In genomic region chr7:16967174-16967868, GRCh38 we compare ENCODE assay signal across 14 cellular contexts.
A peak's percentile ranks its signal among the peaks of the same experiment; 100 is the strongest.
DNase-seq lines count a peak whose midpoint lies in the region; ATAC-seq and TF ChIP-seq lines count a peak whose summit lies in the region.
"Had no signal": no experiment of that assay in that cellular context is flagged by ENCODE, and none has a peak within 500 bp of the region (broad histone marks: within the 10 kb centered on the region; RNA-seq: fewer than 3 reads in every experiment).

No MANE protein-coding gene starts in this region.

- ATAC-seq in activated CD8-positive, alpha-beta memory T cell treated with anti-CD3 and anti-CD28 coated beads, Interleukin-2, amount 10 ng/mL, durations not matched to agents 7 days and 5 days = no peak
- ATAC-seq: PC-3 had no signal

- H3K9me3 Mint-ChIP-seq in mesothelial cell of epicardium = peaks cover 7% of the 10 kb centered on the region
- H3K9me3 Mint-ChIP-seq in activated CD8-positive, alpha-beta memory T cell treated with anti-CD3 and anti-CD28 coated beads, Interleukin-2, amount 10 ng/mL, durations not matched to agents 7 days and 5 days (ENCODE audit: low read depth) = no peaks in the 10 kb centered on the region
- H3K9me3 Mint-ChIP-seq: dendritic cell treated with granulocyte-macrophage colony-stimulating factor and Interleukin-4, amounts not matched to agents 40 ng/mL and 50 ng/mL, for 4 days had no signal

- WGBS in urinary bladder = 26% methylated on average over 1 of the region's 1 CpG

- peak overlapping the region; percentile 30 for H3K27ac Mint-ChIP-seq in mesothelial cell of epicardium
- no peak overlapping the region for H3K27ac Mint-ChIP-seq in activated CD8-positive, alpha-beta memory T cell treated with anti-CD3 and anti-CD28 coated beads, Interleukin-2, amount 10 ng/mL, durations not matched to agents 7 days and 5 days
- H3K27ac Mint-ChIP-seq: activated CD4-positive, alpha-beta memory T cell treated with anti-CD3 and anti-CD28 coated beads for 36 hours; dendritic cell treated with granulocyte-macrophage colony-stimulating factor and Interleukin-4, amounts not matched to agents 40 ng/mL and 50 ng/mL, for 4 days had no signal

- H3K36me3 Mint-ChIP-seq in mesothelial cell of epicardium = no peaks in the 10 kb centered on the region
- H3K36me3 Mint-ChIP-seq in activated CD8-positive, alpha-beta memory T cell treated with anti-CD3 and anti-CD28 coated beads, Interleukin-2, amount 10 ng/mL, durations not matched to agents 7 days and 5 days = peaks cover 2% of the 10 kb centered on the region

- CTCF ChIA-PET in activated CD8-positive, alpha-beta memory T cell treated with anti-CD3 and anti-CD28 coated beads, Interleukin-2, amount 10 ng/mL, durations not matched to agents 7 days and 5 days (lab: Charles Lee) = interaction anchor here (1.6 kb wide), 1 partner anchor 50 kb away, joined by 4 read pairs; no protein-coding TSS in a partner anchor

- DNase-seq in NCI-H226 = peak; percentile 63
- DNase-seq in fibroblast of gingiva (ENCODE audit: low read depth) = peak; percentile 77
- DNase-seq in mesothelial cell of epicardium (ENCODE audit: low spot score in 2 of 2, unreplicated experiment in 2 of 2) = no peak
- no peak for DNase-seq in SIG-M5 treated with dmso at 0.1 percent for 504 hours (lab: John Stamatoyannopoulos, UW; ENCODE audit: unreplicated experiment)
- no peak for DNase-seq in activated CD8-positive, alpha-beta memory T cell treated with anti-CD3 and anti-CD28 coated beads, Interleukin-2, amount 10 ng/mL, durations not matched to agents 7 days and 5 days
- DNase-seq in activated CD8-positive, alpha-beta memory T cell treated with anti-CD3 and anti-CD28 coated beads for 24 hours = no peak
- DNase-seq: activated CD4-positive, alpha-beta memory T cell treated with anti-CD3 and anti-CD28 coated beads for 36 hours; adrenal gland; NCI-H1694 treated with DMSO at 0.1 percent for 48 hours; NCI-H510A treated with DMSO at 0.1 percent for 48 hours; PC-3 had no signal

- H3K27ac ChIP-seq in urinary bladder (ENCODE audit: low read depth) = peak overlapping the region; percentile 38
- H3K27ac ChIP-seq: prostate gland had no signal

- H3K27me3 Mint-ChIP-seq in mesothelial cell of epicardium (ENCODE audit: low read depth) = no peaks in the 10 kb centered on the region
- H3K27me3 Mint-ChIP-seq in activated CD8-positive, alpha-beta memory T cell treated with anti-CD3 and anti-CD28 coated beads, Interleukin-2, amount 10 ng/mL, durations not matched to agents 7 days and 5 days = peaks cover 5% of the 10 kb centered on the region
- H3K27me3 Mint-ChIP-seq: activated CD4-positive, alpha-beta memory T cell treated with anti-CD3 and anti-CD28 coated beads for 36 hours had no signal

- no peak for TF ChIP-seq CTCF in mesothelial cell of epicardium (IDR thresholded peaks at IDR 0.05; ENCODE audit: unreplicated experiment)

- H3K36me3 ChIP-seq in urinary bladder (ENCODE audit: insufficient read depth) = no peaks in the 10 kb centered on the region
- H3K36me3 ChIP-seq: adrenal gland, prostate gland had no signal

- H3K4me3 Mint-ChIP-seq in mesothelial cell of epicardium = no peak overlapping the region
- no peak overlapping the region for H3K4me3 Mint-ChIP-seq in activated CD8-positive, alpha-beta memory T cell treated with anti-CD3 and anti-CD28 coated beads, Interleukin-2, amount 10 ng/mL, durations not matched to agents 7 days and 5 days
- H3K4me3 Mint-ChIP-seq: activated CD4-positive, alpha-beta memory T cell treated with anti-CD3 and anti-CD28 coated beads for 36 hours; dendritic cell treated with granulocyte-macrophage colony-stimulating factor and Interleukin-4, amounts not matched to agents 40 ng/mL and 50 ng/mL, for 4 days had no signal

- H3K4me1 Mint-ChIP-seq in mesothelial cell of epicardium = peaks cover 13% of the 10 kb centered on the region
- no peaks in the 10 kb centered on the region for H3K4me1 Mint-ChIP-seq in activated CD8-positive, alpha-beta memory T cell treated with anti-CD3 and anti-CD28 coated beads, Interleukin-2, amount 10 ng/mL, durations not matched to agents 7 days and 5 days

- H3K4me3 ChIP-seq in urinary bladder (ENCODE audit: low read depth, low read length) = no peak overlapping the region
- H3K4me3 ChIP-seq: adrenal gland, prostate gland had no signal

- H3K4me1 ChIP-seq in urinary bladder (ENCODE audit: insufficient read depth) = no peaks in the 10 kb centered on the region
- H3K4me1 ChIP-seq: adrenal gland, prostate gland had no signal

Comparison
In these comparisons a context has a peak if more than half of its experiments do, and no peak if none do; other contexts are left out.
1. DNase-seq: peak in NCI-H226 (single experiment) and fibroblast of gingiva (single experiment); none in mesothelial cell of epicardium (0 of 2), SIG-M5 treated with dmso at 0.1 percent for 504 hours (single experiment), activated CD8-positive, alpha-beta memory T cell treated with anti-CD3 and anti-CD28 coated beads, Interleukin-2, amount 10 ng/mL, durations not matched to agents 7 days and 5 days (single experiment) and activated CD8-positive, alpha-beta memory T cell treated with anti-CD3 and anti-CD28 coated beads for 24 hours (single experiment).